ENCODE assay signal across 1 cellular context in genomic region chr10:116097239-116097751, GRCh38.
TF ChIP-seq lines count a peak whose summit lies in the region.

No MANE protein-coding gene starts in this region.

TF ChIP-seq in GM23338, 12 proteins besides CTCF, POLR2A, EP300 and RAD21 (continued from another document):
- TF ChIP-seq ETS1 (IDR thresholded peaks at IDR 0.05) = no peak
